ENCODE assay signal across 1 cellular context in the genomic region with DNA sequence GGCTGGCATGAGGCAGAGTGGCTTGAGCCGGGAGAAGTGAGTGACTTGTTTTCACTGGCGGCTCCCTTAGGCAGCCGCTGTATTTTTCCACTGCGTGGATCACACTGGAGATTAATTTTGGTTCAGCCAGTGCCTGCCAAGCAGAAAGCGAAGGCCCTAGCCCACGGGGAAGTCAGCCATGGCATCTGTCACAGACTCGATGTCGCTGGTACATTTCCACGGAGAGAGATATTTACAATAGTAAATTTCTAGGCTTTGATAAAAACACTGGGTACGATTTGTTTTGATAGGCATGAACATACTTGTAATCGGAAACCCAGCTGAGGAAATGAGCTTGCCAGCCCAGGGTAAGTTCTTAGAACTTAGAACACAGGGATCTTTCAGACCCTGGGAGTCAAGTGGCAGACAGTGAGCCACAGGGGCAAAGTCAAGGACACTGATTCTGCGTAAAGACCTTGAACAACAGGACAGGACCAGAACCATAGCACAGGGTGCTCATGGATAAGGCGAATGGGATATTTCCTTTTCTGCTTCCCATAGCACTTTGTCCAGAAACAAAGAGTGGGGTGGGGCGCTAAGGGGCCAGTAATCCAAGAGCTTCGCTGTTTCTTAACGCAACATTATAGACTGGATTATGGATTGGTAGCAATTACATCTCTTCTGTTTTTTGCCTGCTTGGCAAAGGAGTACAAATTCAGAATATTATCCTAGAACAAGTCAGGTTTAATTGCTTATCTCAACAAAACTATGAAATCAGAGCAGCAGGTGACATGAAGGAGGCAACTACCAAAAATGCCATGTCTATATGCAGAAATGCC.
TF ChIP-seq lines count a peak whose summit lies in the region.

No MANE protein-coding gene starts in this region.

TF ChIP-seq in IMR-90, 13 proteins besides CTCF, POLR2A, EP300 and RAD21 (continued from another document):
- TF ChIP-seq, protein P1, sequence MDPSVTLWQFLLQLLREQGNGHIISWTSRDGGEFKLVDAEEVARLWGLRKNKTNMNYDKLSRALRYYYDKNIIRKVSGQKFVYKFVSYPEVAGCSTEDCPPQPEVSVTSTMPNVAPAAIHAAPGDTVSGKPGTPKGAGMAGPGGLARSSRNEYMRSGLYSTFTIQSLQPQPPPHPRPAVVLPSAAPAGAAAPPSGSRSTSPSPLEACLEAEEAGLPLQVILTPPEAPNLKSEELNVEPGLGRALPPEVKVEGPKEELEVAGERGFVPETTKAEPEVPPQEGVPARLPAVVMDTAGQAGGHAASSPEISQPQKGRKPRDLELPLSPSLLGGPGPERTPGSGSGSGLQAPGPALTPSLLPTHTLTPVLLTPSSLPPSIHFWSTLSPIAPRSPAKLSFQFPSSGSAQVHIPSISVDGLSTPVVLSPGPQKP (IDR thresholded peaks at IDR 0.05; ENCODE audit: borderline replicate concordance, low read depth, low read length), result no peak
- TF ChIP-seq, protein P2, sequence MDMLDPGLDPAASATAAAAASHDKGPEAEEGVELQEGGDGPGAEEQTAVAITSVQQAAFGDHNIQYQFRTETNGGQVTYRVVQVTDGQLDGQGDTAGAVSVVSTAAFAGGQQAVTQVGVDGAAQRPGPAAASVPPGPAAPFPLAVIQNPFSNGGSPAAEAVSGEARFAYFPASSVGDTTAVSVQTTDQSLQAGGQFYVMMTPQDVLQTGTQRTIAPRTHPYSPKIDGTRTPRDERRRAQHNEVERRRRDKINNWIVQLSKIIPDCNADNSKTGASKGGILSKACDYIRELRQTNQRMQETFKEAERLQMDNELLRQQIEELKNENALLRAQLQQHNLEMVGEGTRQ (IDR thresholded peaks at IDR 0.05; ENCODE audit: low read depth, low read length), result peak; percentile 52
- no peak for TF ChIP-seq MAZ (IDR thresholded peaks at IDR 0.05; ENCODE audit: borderline replicate concordance, low read depth, low read length)
- TF ChIP-seq SMC3 (IDR thresholded peaks at IDR 0.05; ENCODE audit: low read depth, low read length), result peak; percentile 2
- TF ChIP-seq NFE2L2 (IDR thresholded peaks at IDR 0.05; ENCODE audit: low read depth, low read length), result peak; percentile 46; the same call in 1 of the 2 replicates
- peak; percentile 22 for TF ChIP-seq FOS (IDR thresholded peaks at IDR 0.05; ENCODE audit: low read depth, low read length)
